17 cellular contexts compared by ENCODE assay signal in the genomic region with DNA sequence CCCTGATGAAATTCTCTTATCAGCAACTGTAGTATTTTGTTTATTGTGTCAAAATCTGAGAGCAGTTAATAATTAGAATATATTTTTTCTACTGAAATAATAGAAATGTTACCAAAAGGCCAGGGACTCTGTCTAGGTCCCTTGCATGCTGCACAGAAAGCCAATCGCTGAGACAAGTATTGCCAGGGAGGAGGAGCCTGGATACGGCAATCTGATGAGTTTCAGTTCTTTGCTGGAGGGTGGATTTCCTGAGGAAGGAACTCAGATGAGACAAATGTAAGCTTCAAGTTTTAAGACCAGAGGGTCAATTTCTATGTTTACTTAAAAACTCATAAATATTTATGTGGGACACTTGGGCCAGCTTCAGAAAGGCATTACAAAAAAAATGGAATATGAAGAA.
DNase-seq lines count a peak whose midpoint lies in the region; ATAC-seq, FAIRE-seq and TF ChIP-seq lines count a peak whose summit lies in the region.
"Had no signal": no experiment of that assay in that cellular context is flagged by ENCODE, and none has a peak within 500 bp of the region (broad histone marks: within the 10 kb centered on the region; RNA-seq: fewer than 3 reads in every experiment).

No MANE protein-coding gene starts in this region.

- CTCF ChIA-PET in A549 (lab: Yijun Ruan, JAX) (no interaction called here), PC-3 (lab: Charles Lee) (no interaction called here)

- H3K27ac ChIP-seq in A549 (peak overlapping the region; percentile 50 to 71; a peak in 5 of 6 replicates), PC-3 (ENCODE audit: low read length) (peak overlapping the region; percentile 64), hepatocyte (peak overlapping the region; percentile 72)
- H3K27ac ChIP-seq in BLaER1 treated with 17β-estradiol and CSF1 and Interleukin-3, amounts not matched to agents 10 nM and 100 nM = no peak overlapping the region

- H3K27ac Mint-ChIP-seq in CD14-positive monocyte = no peak overlapping the region
- H3K27ac Mint-ChIP-seq: CD4-positive, alpha-beta memory T cell had no signal

- TF ChIP-seq POLR2A in A549 (IDR thresholded peaks at IDR 0.05; ENCODE audit: low read length) = no peak
- no peak for TF ChIP-seq POLR2A in H54 (IDR thresholded peaks at IDR 0.05; ENCODE audit: low read depth, low read length)

- ATAC-seq in A549 = no peak
- no peak for ATAC-seq in PC-3
- no peak for ATAC-seq in HG02678 (IDR thresholded peaks at IDR 0.05; ENCODE audit: unreplicated experiment)
- ATAC-seq: GM12878 had no signal

- intact Hi-C loops in PC-3 (cut with micrococcal nuclease) (no loop called here), CD14-positive monocyte (cut with micrococcal nuclease) (no loop called here)

- H2AFZ ChIP-seq in PC-3 (ENCODE audit: low read length) = no peak overlapping the region
- H2AFZ ChIP-seq in hepatocyte = no peak overlapping the region

- no peaks in the 10 kb centered on the region for H3K36me3 Mint-ChIP-seq in CD14-positive monocyte
- H3K36me3 Mint-ChIP-seq: CD4-positive, alpha-beta memory T cell had no signal

- H3K4me1 Mint-ChIP-seq in CD14-positive monocyte = no peaks in the 10 kb centered on the region
- H3K4me1 Mint-ChIP-seq: CD4-positive, alpha-beta memory T cell had no signal

- no peak overlapping the region for H3K9ac ChIP-seq in BLaER1 treated with 17β-estradiol and CSF1 and Interleukin-3, amounts not matched to agents 10 nM and 100 nM
- no peak overlapping the region for H3K9ac ChIP-seq in PC-3 (ENCODE audit: low read length)

- H3K4me1 ChIP-seq in A549 (peaks cover 29% of the 10 kb centered on the region), PC-3 (ENCODE audit: insufficient read depth, low read length) (no peaks in the 10 kb centered on the region), hepatocyte (ENCODE audit: insufficient read depth) (peaks cover 11% of the 10 kb centered on the region)
- peaks cover 6 to 25% (median 14%) of the 10 kb centered on the region in 10 experiments; a peak in 16 of 20 replicates for H3K4me1 ChIP-seq in BLaER1 treated with 17β-estradiol and CSF1 and Interleukin-3, amounts not matched to agents 10 nM and 100 nM

- peak overlapping the region; percentile 68 for H3K4me2 ChIP-seq in A549
- peak overlapping the region; percentile 6 to 56 (median 33); a peak in 15 of 22 replicates for H3K4me2 ChIP-seq in BLaER1 treated with 17β-estradiol and CSF1 and Interleukin-3, amounts not matched to agents 10 nM and 100 nM
- no peak overlapping the region for H3K4me2 ChIP-seq in PC-3 (ENCODE audit: low read length)
- no peak overlapping the region for H3K4me2 ChIP-seq in hepatocyte

- DNase-seq in A549 (ENCODE audit: low read depth in 1 of 2, low spot score in 1 of 2) (no peak), PC-3 (no peak), hepatocyte (ENCODE audit: low spot score) (no peak), H54 (ENCODE audit: insufficient read length, low spot score) (no peak), CD14-positive monocyte (ENCODE audit: low spot score) (no peak)
- DNase-seq: 8988T; Calu3; CD4-positive, alpha-beta memory T cell; COR-L47; EL; GDM1; GOT3; H7; HCEC 1CT had no signal

- no peaks in the 10 kb centered on the region for H3K36me3 ChIP-seq in BLaER1 treated with 17β-estradiol and CSF1 and Interleukin-3, amounts not matched to agents 10 nM and 100 nM
- H3K36me3 ChIP-seq in PC-3 (ENCODE audit: low read depth, low read length) = no peaks in the 10 kb centered on the region
- H3K36me3 ChIP-seq in hepatocyte (replicated peaks; ENCODE audit: insufficient read depth, low read depth) = no peaks in the 10 kb centered on the region

- H3K9me3 ChIP-seq in A549 = no peaks in the 10 kb centered on the region
- H3K9me3 ChIP-seq in BLaER1 treated with 17β-estradiol and CSF1 and Interleukin-3, amounts not matched to agents 10 nM and 100 nM (replicated peaks in 1 of 11) = peaks cover 0 to under 1% (median 0%) of the 10 kb centered on the region in 11 experiments; a peak in 1 of 22 replicates
- peaks cover 2% of the 10 kb centered on the region; the same call in 1 of the 2 replicates for H3K9me3 ChIP-seq in PC-3 (ENCODE audit: low read length)
- H3K9me3 ChIP-seq in hepatocyte (ENCODE audit: low read depth) = no peaks in the 10 kb centered on the region

- H4K20me1 ChIP-seq in BLaER1 treated with 17β-estradiol and CSF1 and Interleukin-3, amounts not matched to agents 10 nM and 100 nM = no peaks in the 10 kb centered on the region
- no peaks in the 10 kb centered on the region for H4K20me1 ChIP-seq in PC-3 (ENCODE audit: low read length)
- H4K20me1 ChIP-seq in hepatocyte (ENCODE audit: insufficient read depth, poor library complexity, severe bottlenecking) = no peaks in the 10 kb centered on the region

- TF ChIP-seq EP300 in A549 (IDR thresholded peaks at IDR 0.05) = no peak

- no TSS peak for BruUV-seq in PC-3 (replicated peaks; lab: Mats Ljungman, UMichigan)

- 18% methylated on average over 2 of the region's 2 CpGs for WGBS in A549 (ENCODE audit: missing lambda C conversion rate)
- WGBS in hepatocyte (ENCODE audit: low lambda C conversion rate, missing lambda C conversion rate) = 67% methylated on average over 2 of the region's 2 CpGs

- TF ChIP-seq CTCF in A549 (IDR thresholded peaks at IDR 0.05) (no peak), PC-3 (conservative IDR thresholded peaks at IDR 0.05; ENCODE audit: low read depth, low read length) (no peak), hepatocyte (IDR thresholded peaks at IDR 0.05; ENCODE audit: poor library complexity) (no peak), CD14-positive monocyte (IDR thresholded peaks at IDR 0.05) (no peak)

- TF ChIP-seq RAD21 in A549 (conservative IDR thresholded peaks at IDR 0.05 in 1 of 2, IDR thresholded peaks at IDR 0.05 in 1 of 2) = no peak

- FAIRE-seq in A549 (lab: Jason Lieb, UNC) (no peak), H54 (lab: Jason Lieb, UNC) (no peak)
- FAIRE-seq: GM12878 had no signal

- H3K79me2 ChIP-seq in PC-3 (ENCODE audit: low read length) (no peaks in the 10 kb centered on the region), hepatocyte (no peaks in the 10 kb centered on the region)

- H3K27me3 ChIP-seq in BLaER1 treated with 17β-estradiol and CSF1 and Interleukin-3, amounts not matched to agents 10 nM and 100 nM = no peaks in the 10 kb centered on the region
- no peaks in the 10 kb centered on the region for H3K27me3 ChIP-seq in PC-3 (ENCODE audit: low read length)
- no peaks in the 10 kb centered on the region for H3K27me3 ChIP-seq in hepatocyte

- no peak overlapping the region for H3K4me3 Mint-ChIP-seq in CD14-positive monocyte
- H3K4me3 Mint-ChIP-seq: CD4-positive, alpha-beta memory T cell had no signal

- H3K4me3 ChIP-seq in A549 (no peak overlapping the region), PC-3 (ENCODE audit: low read length) (no peak overlapping the region), hepatocyte (no peak overlapping the region)
- H3K4me3 ChIP-seq in BLaER1 treated with 17β-estradiol and CSF1 and Interleukin-3, amounts not matched to agents 10 nM and 100 nM = no peak overlapping the region
- H3K4me3 ChIP-seq: GM12878 had no signal

- no peaks in the 10 kb centered on the region for H3F3A ChIP-seq in PC-3 (ENCODE audit: low read length, unreplicated experiment)

- no peaks in the 10 kb centered on the region for H3K27me3 Mint-ChIP-seq in CD14-positive monocyte (ENCODE audit: low read depth in 3 of 3)
- H3K27me3 Mint-ChIP-seq: CD4-positive, alpha-beta memory T cell had no signal

- no peaks in the 10 kb centered on the region for H3K9me2 ChIP-seq in PC-3 (replicated peaks; ENCODE audit: low read length)
- H3K9me2 ChIP-seq in hepatocyte (replicated peaks; ENCODE audit: insufficient read depth) = no peaks in the 10 kb centered on the region

- POLR2A ChIA-PET in A549 (lab: Yijun Ruan, JAX) (no interaction called here), PC-3 (lab: Charles Lee; ENCODE audit: unreplicated experiment) (no interaction called here)

- peaks cover 6 to 40% (median 26%) of the 10 kb centered on the region in 7 donors for H3K9me3 Mint-ChIP-seq in CD14-positive monocyte

TF ChIP-seq in A549, 52 proteins besides CTCF, POLR2A, EP300 and RAD21 (continues in another document):
- TF ChIP-seq HEYL (CRISPR knock-in tag; IDR thresholded peaks at IDR 0.05) (no peak), FOSL2 (IDR thresholded peaks at IDR 0.05) (no peak), FOSL2 (CRISPR knock-in tag; IDR thresholded peaks at IDR 0.05) (no peak), CEBPB (IDR thresholded peaks at IDR 0.05) (no peak), TFCP2L1 (CRISPR knock-in tag; IDR thresholded peaks at IDR 0.05) (no peak), RCOR1 (IDR thresholded peaks at IDR 0.05; ENCODE audit: low read depth, low read length) (no peak), KDM1A (IDR thresholded peaks at IDR 0.05; ENCODE audit: low read depth) (no peak), HDAC2 (IDR thresholded peaks at IDR 0.05) (no peak)
- TF ChIP-seq, protein P1, sequence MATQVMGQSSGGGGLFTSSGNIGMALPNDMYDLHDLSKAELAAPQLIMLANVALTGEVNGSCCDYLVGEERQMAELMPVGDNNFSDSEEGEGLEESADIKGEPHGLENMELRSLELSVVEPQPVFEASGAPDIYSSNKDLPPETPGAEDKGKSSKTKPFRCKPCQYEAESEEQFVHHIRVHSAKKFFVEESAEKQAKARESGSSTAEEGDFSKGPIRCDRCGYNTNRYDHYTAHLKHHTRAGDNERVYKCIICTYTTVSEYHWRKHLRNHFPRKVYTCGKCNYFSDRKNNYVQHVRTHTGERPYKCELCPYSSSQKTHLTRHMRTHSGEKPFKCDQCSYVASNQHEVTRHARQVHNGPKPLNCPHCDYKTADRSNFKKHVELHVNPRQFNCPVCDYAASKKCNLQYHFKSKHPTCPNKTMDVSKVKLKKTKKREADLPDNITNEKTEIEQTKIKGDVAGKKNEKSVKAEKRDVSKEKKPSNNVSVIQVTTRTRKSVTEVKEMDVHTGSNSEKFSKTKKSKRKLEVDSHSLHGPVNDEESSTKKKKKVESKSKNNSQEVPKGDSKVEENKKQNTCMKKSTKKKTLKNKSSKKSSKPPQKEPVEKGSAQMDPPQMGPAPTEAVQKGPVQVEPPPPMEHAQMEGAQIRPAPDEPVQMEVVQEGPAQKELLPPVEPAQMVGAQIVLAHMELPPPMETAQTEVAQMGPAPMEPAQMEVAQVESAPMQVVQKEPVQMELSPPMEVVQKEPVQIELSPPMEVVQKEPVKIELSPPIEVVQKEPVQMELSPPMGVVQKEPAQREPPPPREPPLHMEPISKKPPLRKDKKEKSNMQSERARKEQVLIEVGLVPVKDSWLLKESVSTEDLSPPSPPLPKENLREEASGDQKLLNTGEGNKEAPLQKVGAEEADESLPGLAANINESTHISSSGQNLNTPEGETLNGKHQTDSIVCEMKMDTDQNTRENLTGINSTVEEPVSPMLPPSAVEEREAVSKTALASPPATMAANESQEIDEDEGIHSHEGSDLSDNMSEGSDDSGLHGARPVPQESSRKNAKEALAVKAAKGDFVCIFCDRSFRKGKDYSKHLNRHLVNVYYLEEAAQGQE (IDR thresholded peaks at IDR 0.05) = no peak
- TF ChIP-seq, protein P2, sequence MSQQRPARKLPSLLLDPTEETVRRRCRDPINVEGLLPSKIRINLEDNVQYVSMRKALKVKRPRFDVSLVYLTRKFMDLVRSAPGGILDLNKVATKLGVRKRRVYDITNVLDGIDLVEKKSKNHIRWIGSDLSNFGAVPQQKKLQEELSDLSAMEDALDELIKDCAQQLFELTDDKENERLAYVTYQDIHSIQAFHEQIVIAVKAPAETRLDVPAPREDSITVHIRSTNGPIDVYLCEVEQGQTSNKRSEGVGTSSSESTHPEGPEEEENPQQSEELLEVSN (IDR thresholded peaks at IDR 0.05; ENCODE audit: borderline replicate concordance, low read depth) = no peak

Comparison
In these comparisons a context has a peak if more than half of its experiments do, and no peak if none do; other contexts are left out.
1. H3K27ac ChIP-seq: peak in A549 (2 of 2), PC-3 (single experiment) and hepatocyte (single experiment); none in BLaER1 treated with 17β-estradiol and CSF1 and Interleukin-3, amounts not matched to agents 10 nM and 100 nM (0 of 11).
2. H3K4me2 ChIP-seq: peak in A549 (single experiment) and BLaER1 treated with 17β-estradiol and CSF1 and Interleukin-3, amounts not matched to agents 10 nM and 100 nM (11 of 11); none in PC-3 (single experiment) and hepatocyte (single experiment).